ENCODE assay signal across 19 cellular contexts in genomic region chr7:92076509-92076908, GRCh38. TPM values are rescaled to one million over a fixed set of nuclear protein-coding genes. Genes with fewer than 3 reads are reported as not detected.
DNase-seq lines count a peak whose midpoint lies in the region; ATAC-seq, FAIRE-seq and TF ChIP-seq lines count a peak whose summit lies in the region.
"Had no signal": no experiment of that assay in that cellular context is flagged by ENCODE, and none has a peak within 500 bp of the region (broad histone marks: within the 10 kb centered on the region; RNA-seq: fewer than 3 reads in every experiment).

No MANE protein-coding gene starts in this region.

- POLR2A ChIA-PET in A549 (lab: Yijun Ruan, JAX) (no interaction called here), RWPE1 (lab: Yijun Ruan, JAX; ENCODE audit: low non-redundant PET) (no interaction called here)

- CTCF ChIA-PET in A549 (lab: Yijun Ruan, JAX) (interaction anchor here (1.8 kb wide), 1 partner anchor 54 kb away, joined by 4 read pairs; no protein-coding TSS in a partner anchor), RWPE1 (lab: Yijun Ruan, JAX) (interaction anchor here (0.7 kb wide), 1 partner anchor 15 kb away, joined by 3 read pairs; no protein-coding TSS in a partner anchor)

- peaks cover 5% of the 10 kb centered on the region; the same call in 1 of the 3 replicates for H3K4me1 ChIP-seq in A549
- H3K4me1 ChIP-seq: BLaER1, gastrocnemius medialis, vagina had no signal

- DNase-seq in A549 (ENCODE audit: low read depth in 1 of 2, low spot score in 1 of 2) (no peak), RWPE1 (ENCODE audit: low spot score) (peak; percentile 86), mesothelial cell of epicardium (ENCODE audit: low spot score in 2 of 2, unreplicated experiment in 2 of 2) (no peak), G401 (ENCODE audit: low spot score) (no peak)
- no peak for DNase-seq in stimulated activated naive B cell treated with anti-CD40 and anti-IgM and Interleukin-4, amounts not matched to agents 10 μg/mL and 1 μg/mL and 100 μg/mL, for 72 hours
- no peak for DNase-seq in activated CD8-positive, alpha-beta memory T cell treated with anti-CD3 and anti-CD28 coated beads for 24 hours
- DNase-seq: activated CD8-positive, alpha-beta T cell treated with anti-CD3 and anti-CD28 coated beads for 36 hours; activated naive CD4-positive, alpha-beta T cell; activated T-cell treated with anti-CD3 and anti-CD28 coated beads, Interleukin-2, amount 50 U/mL, for 1 hour; gastrocnemius medialis; left cardiac atrium; NCI-H146; nephron progenitor cell; stimulated activated CD4-positive, alpha-beta T cell treated with anti-CD3 and anti-CD28 coated beads, Interleukin-4, amount 100 ng/mL, for 1 hour had no signal

- no peak overlapping the region for H3K4me2 ChIP-seq in A549
- H3K4me2 ChIP-seq: BLaER1 had no signal

- H3K36me3 Mint-ChIP-seq in mesothelial cell of epicardium: peaks cover 43% of the 10 kb centered on the region
- peaks cover 28 to 41% of the 10 kb centered on the region in 2 donors for H3K36me3 Mint-ChIP-seq in stimulated activated naive B cell treated with anti-CD40 and anti-IgM and Interleukin-4, amounts not matched to agents 10 μg/mL and 1 μg/mL and 100 μg/mL, for 72 hours

- no peak for TF ChIP-seq RAD21 in A549 (conservative IDR thresholded peaks at IDR 0.05 in 1 of 2, IDR thresholded peaks at IDR 0.05 in 1 of 2)

- peaks cover 5% of the 10 kb centered on the region for H3K4me1 Mint-ChIP-seq in mesothelial cell of epicardium
- no peaks in the 10 kb centered on the region for H3K4me1 Mint-ChIP-seq in stimulated activated naive B cell treated with anti-CD40 and anti-IgM and Interleukin-4, amounts not matched to agents 10 μg/mL and 1 μg/mL and 100 μg/mL, for 72 hours
- H3K4me1 Mint-ChIP-seq: nephron progenitor cell had no signal

- H3K9me3 Mint-ChIP-seq in mesothelial cell of epicardium: no peaks in the 10 kb centered on the region
- H3K9me3 Mint-ChIP-seq in stimulated activated naive B cell treated with anti-CD40 and anti-IgM and Interleukin-4, amounts not matched to agents 10 μg/mL and 1 μg/mL and 100 μg/mL, for 72 hours: no peaks in the 10 kb centered on the region
- H3K9me3 Mint-ChIP-seq: activated CD8-positive, alpha-beta T cell treated with anti-CD3 and anti-CD28 coated beads for 36 hours; nephron progenitor cell had no signal

- TF ChIP-seq CTCF in A549 (IDR thresholded peaks at IDR 0.05) (no peak), RWPE1 (conservative IDR thresholded peaks at IDR 0.05; ENCODE audit: low read depth) (no peak), mesothelial cell of epicardium (IDR thresholded peaks at IDR 0.05; ENCODE audit: unreplicated experiment) (no peak)

- 6% methylated on average over 1 of the region's 1 CpG for whole genome bisulfite sequencing in A549 (ENCODE audit: missing lambda C conversion rate)

- no peak for FAIRE-seq in A549 (lab: Jason Lieb, UNC)

- no peaks in the 10 kb centered on the region for H3K9me3 ChIP-seq in A549
- H3K9me3 ChIP-seq: BLaER1, gastrocnemius medialis, vagina had no signal

- no peak for TF ChIP-seq EP300 in A549 (IDR thresholded peaks at IDR 0.05)

- H3K27ac ChIP-seq in A549: no peak overlapping the region
- H3K27ac ChIP-seq in RWPE1: no peak overlapping the region
- H3K27ac ChIP-seq: BLaER1, gastrocnemius medialis, HL-60, vagina had no signal

- no peak overlapping the region for H3K4me3 Mint-ChIP-seq in mesothelial cell of epicardium
- no peak overlapping the region for H3K4me3 Mint-ChIP-seq in stimulated activated naive B cell treated with anti-CD40 and anti-IgM and Interleukin-4, amounts not matched to agents 10 μg/mL and 1 μg/mL and 100 μg/mL, for 72 hours
- H3K4me3 Mint-ChIP-seq: activated CD8-positive, alpha-beta T cell treated with anti-CD3 and anti-CD28 coated beads for 36 hours; nephron progenitor cell had no signal

- H3K27ac Mint-ChIP-seq in mesothelial cell of epicardium: peak overlapping the region; percentile 93
- H3K27ac Mint-ChIP-seq in stimulated activated naive B cell treated with anti-CD40 and anti-IgM and Interleukin-4, amounts not matched to agents 10 μg/mL and 1 μg/mL and 100 μg/mL, for 72 hours: no peak overlapping the region
- H3K27ac Mint-ChIP-seq: activated CD8-positive, alpha-beta T cell treated with anti-CD3 and anti-CD28 coated beads for 36 hours; nephron progenitor cell had no signal

- no peak for ATAC-seq in A549
- peak; percentile 100 for ATAC-seq in esophagus mucosa
- ATAC-seq in HG03378 (IDR thresholded peaks at IDR 0.05; ENCODE audit: unreplicated experiment): no peak
- no peak for ATAC-seq in stimulated activated naive B cell treated with anti-CD40 and anti-IgM and Interleukin-4, amounts not matched to agents 10 μg/mL and 1 μg/mL and 100 μg/mL, for 72 hours (replicated peaks)
- ATAC-seq: gastrocnemius medialis, left cardiac atrium had no signal

- no peak overlapping the region for H3K4me3 ChIP-seq in A549
- H3K4me3 ChIP-seq: BLaER1, gastrocnemius medialis, vagina had no signal

- TF ChIP-seq POLR2A in A549 (IDR thresholded peaks at IDR 0.05; ENCODE audit: low read length): no peak

- in situ Hi-C loops in G401 (cut with HindIII; ENCODE audit: low sequenced_read_pairs): no loop called here

- no peaks in the 10 kb centered on the region for H3K27me3 Mint-ChIP-seq in mesothelial cell of epicardium (ENCODE audit: low read depth)
- no peaks in the 10 kb centered on the region for H3K27me3 Mint-ChIP-seq in stimulated activated naive B cell treated with anti-CD40 and anti-IgM and Interleukin-4, amounts not matched to agents 10 μg/mL and 1 μg/mL and 100 μg/mL, for 72 hours
- H3K27me3 Mint-ChIP-seq: activated CD8-positive, alpha-beta T cell treated with anti-CD3 and anti-CD28 coated beads for 36 hours had no signal

TF ChIP-seq in A549, 52 proteins besides CTCF, POLR2A, EP300 and RAD21:
- TF ChIP-seq TFCP2L1 (CRISPR knock-in tag; IDR thresholded peaks at IDR 0.05) (no peak), EHMT2 (IDR thresholded peaks at IDR 0.05; ENCODE audit: low read depth) (no peak), FOSL2 (IDR thresholded peaks at IDR 0.05) (no peak), FOSL2 (CRISPR knock-in tag; IDR thresholded peaks at IDR 0.05) (peak; percentile 34; the same call in 1 of the 2 replicates), TP53 (CRISPR knock-in tag; IDR thresholded peaks at IDR 0.05) (no peak)

RNA-seq across cellular contexts. Expression of gene CYP51A1, which starts 57.8 kb away (rescaled TPM):
- 12.6 and 18.1 TPM in 2 replicates for polyA plus RNA-seq in A549 (2011; rRNA removed)
- polyA plus RNA-seq in A549 (2012; cell fraction: cytosol; rRNA removed): 6.4 and 8.8 TPM in 2 replicates
- polyA plus RNA-seq in A549 (2012; cell fraction: nucleus; rRNA removed): 3.5 and 8.5 TPM in 2 replicates
- 39.5 to 57.3 TPM (median 51.8 TPM) in 3 replicates for polyA plus RNA-seq in A549 (2017; fragmentation: RNase III; extraction: RNeasy Plus Mini Kit Qiagen cat#74134 plus additional on column Dnase treatment)
- 7.2 and 9.1 TPM in 2 replicates for polyA minus RNA-seq in A549 (2011; rRNA and poly(A)+ RNA removed)
- 134 TPM for total RNA-seq in esophagus mucosa
- 46.3 to 51.0 TPM (median 47.3 TPM) in 3 replicates for total RNA-seq in mesothelial cell of epicardium
- total RNA-seq in G401 (2014; rRNA removed; shearing (Covaris generic)): 77.6 and 116 TPM in 2 replicates
